In genomic region chr17:75864887-75865286, GRCh38 we compare ENCODE assay signal across 1 cellular context.
TF ChIP-seq lines count a peak whose summit lies in the region.

No MANE protein-coding gene starts in this region.

TF ChIP-seq in GM12878, 131 proteins besides CTCF, POLR2A, EP300 and RAD21:
- TF ChIP-seq NFIC (IDR thresholded peaks at IDR 0.05; ENCODE audit: low read depth, low read length): 0 out of 2 replicates have a peak, but pooled peaks have one; percentile 6
- TF ChIP-seq JUNB (IDR thresholded peaks at IDR 0.05): peak; percentile 5; the same call in 1 of the 2 replicates
- TF ChIP-seq CREB1 (IDR thresholded peaks at IDR 0.05; ENCODE audit: low read depth): peak; percentile 53; the same call in 1 of the 2 replicates
- TF ChIP-seq FOXM1 (IDR thresholded peaks at IDR 0.05; ENCODE audit: low read depth, low read length): peak; percentile 9; the same call in 1 of the 2 replicates
